25 cellular contexts compared by ENCODE assay signal in genomic region chr1:105337427-105337826, GRCh38.
A peak's percentile ranks its signal among the peaks of the same experiment; 100 is the strongest.
DNase-seq lines count a peak whose midpoint lies in the region; TF ChIP-seq lines count a peak whose summit lies in the region.
"Had no signal": no experiment of that assay in that cellular context is flagged by ENCODE, and none has a peak within 500 bp of the region (broad histone marks: within the 10 kb centered on the region; RNA-seq: fewer than 3 reads in every experiment).

No MANE protein-coding gene starts in this region.

- H3K36me3 ChIP-seq in brain microvascular endothelial cell (replicated peaks) (no peaks in the 10 kb centered on the region), suprapubic skin (no peaks in the 10 kb centered on the region)
- H3K36me3 ChIP-seq: gastrocnemius medialis, HAP-1, neural progenitor cell, tibial nerve had no signal

- no peak for TF ChIP-seq CTCF in brain microvascular endothelial cell (IDR thresholded peaks at IDR 0.05; ENCODE audit: low read depth, low read length, missing control alignments)
- TF ChIP-seq CTCF in suprapubic skin (IDR thresholded peaks at IDR 0.05): no peak

- no peak for TF ChIP-seq POLR2A in suprapubic skin (IDR thresholded peaks at IDR 0.05)

- in situ Hi-C loops in brain microvascular endothelial cell (cut with HindIII; ENCODE audit: low pct_ligation_motif_present, low sequenced_read_pairs): no loop called here

- no peaks in the 10 kb centered on the region for H3K4me1 ChIP-seq in suprapubic skin
- H3K4me1 ChIP-seq: body of pancreas, gastrocnemius medialis, HAP-1, neural progenitor cell, parathyroid adenoma, tibial nerve had no signal

- H3K27ac ChIP-seq in brain microvascular endothelial cell: no peak overlapping the region
- no peak overlapping the region for H3K27ac ChIP-seq in suprapubic skin
- H3K27ac ChIP-seq: body of pancreas, gastrocnemius medialis, neural progenitor cell, parathyroid adenoma, tibial nerve had no signal

- H3K9me3 ChIP-seq in suprapubic skin: no peaks in the 10 kb centered on the region
- H3K9me3 ChIP-seq: body of pancreas, gastrocnemius medialis, HAP-1 had no signal

- H3K4me3 ChIP-seq in brain microvascular endothelial cell (ENCODE audit: low read depth, low read length) (no peak overlapping the region), suprapubic skin (no peak overlapping the region)
- H3K4me3 ChIP-seq: body of pancreas, gastrocnemius medialis, HAP-1, neural progenitor cell, tibial nerve had no signal

- peak; percentile 77 for DNase-seq in DMS153 (lab: John Stamatoyannopoulos, UW)
- DNase-seq in NCI-H1105 treated with DMSO at 0.1 percent for 48 hours (lab: John Stamatoyannopoulos, UW): peak; percentile 78
- DNase-seq in NCI-H345 (lab: John Stamatoyannopoulos, UW): peak; percentile 11
- peak; percentile 40 to 57 for DNase-seq in SHP77 (lab: John Stamatoyannopoulos, UW)
- DNase-seq in brain microvascular endothelial cell: no peak
- DNase-seq in amniotic stem cell (lab: John Stamatoyannopoulos, UW): no peak
- no peak for DNase-seq in suprapubic skin (ENCODE audit: low spot score in 2 of 2)
- DNase-seq: activated CD4-positive, alpha-beta T cell treated with anti-CD3 and anti-CD28 coated beads for 48 hours; activated naive CD4-positive, alpha-beta T cell; activated T-cell treated with anti-CD3 and anti-CD28 coated beads, Interleukin-2, amount 50 U/mL, for 72 hours; body of pancreas; CD8-positive, alpha-beta T cell; cerebellar nuclear complex; gastrocnemius medialis; GDM1; hippocampal formation; left colon; NCI-H1048; NCI-H526; right cardiac atrium; stimulated activated CD4-positive, alpha-beta T cell treated with anti-CD3 and anti-CD28 coated beads, Interleukin-2, amount 100 ng/mL, for 24 hours had no signal

- H3K27me3 ChIP-seq in brain microvascular endothelial cell (replicated peaks) (no peaks in the 10 kb centered on the region), suprapubic skin (no peaks in the 10 kb centered on the region)
- H3K27me3 ChIP-seq: body of pancreas, gastrocnemius medialis, neural progenitor cell, tibial nerve had no signal

- no peak for TF ChIP-seq EP300 in suprapubic skin (IDR thresholded peaks at IDR 0.05)

Comparison
In these comparisons a context has a peak if more than half of its experiments do, and no peak if none do; other contexts are left out.
1. DNase-seq: peak in DMS153 (single experiment), NCI-H1105 treated with DMSO at 0.1 percent for 48 hours (single experiment), NCI-H345 (single experiment) and SHP77 (2 of 2); none in brain microvascular endothelial cell (single experiment), amniotic stem cell (single experiment) and suprapubic skin (0 of 2).